In the genomic region with DNA sequence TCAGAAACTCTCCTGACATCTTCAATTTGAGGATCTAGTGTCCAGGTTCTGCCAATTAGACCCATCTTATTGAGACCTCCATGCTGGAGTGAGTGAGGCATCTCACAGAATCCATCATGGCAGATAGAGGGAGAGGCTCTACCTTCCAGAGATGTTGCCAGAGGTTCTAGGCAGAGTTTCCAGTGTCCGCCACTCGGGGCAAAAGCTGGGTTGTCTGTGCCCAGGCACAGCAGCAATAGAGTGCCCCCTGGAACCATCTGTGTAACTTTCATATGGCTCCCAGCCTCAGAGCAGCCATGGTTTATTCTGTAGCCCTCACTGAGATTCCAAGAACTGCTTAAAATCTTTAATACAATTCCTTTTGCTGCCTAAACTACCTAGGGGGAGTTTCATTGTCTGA, we compare ENCODE assay signal across 22 cellular contexts. TPM values are rescaled to one million over a fixed set of nuclear protein-coding genes. Genes with fewer than 3 reads are reported as not detected.
DNase-seq lines count a peak whose midpoint lies in the region; ATAC-seq, FAIRE-seq and TF ChIP-seq lines count a peak whose summit lies in the region.
"Had no signal": no experiment of that assay in that cellular context is flagged by ENCODE, and none has a peak within 500 bp of the region (broad histone marks: within the 10 kb centered on the region; RNA-seq: fewer than 3 reads in every experiment).

No MANE protein-coding gene starts in this region.

- ATAC-seq in HCT116 (peak; percentile 88), RWPE2 (ENCODE audit: low read depth) (peak; percentile 12; the same call in 1 of the 3 replicates), heart right ventricle (no peak)
- ATAC-seq: Right ventricle myocardium inferior had no signal

- no peaks in the 10 kb centered on the region for H3K9me3 Mint-ChIP-seq in activated T-cell treated with anti-CD3 and anti-CD28 coated beads, Interleukin-2, amount 50 U/mL, for 24 hours
- H3K9me3 Mint-ChIP-seq: CD4-positive, alpha-beta memory T cell; T-helper 1 cell treated with Interleukin-12 subunit alpha and Interleukin-12 subunit beta and Interleukin-4 antibody, amounts not matched to agents 30 μg/mL and 1 μg/mL, for 36 hours had no signal

- no peak for TF ChIP-seq RAD21 in HCT116 (IDR thresholded peaks at IDR 0.05; ENCODE audit: low read depth)
- peak in 1 of 2 experiments; percentile 10; a peak in 1 of 4 replicates for TF ChIP-seq RAD21 in H1 (IDR thresholded peaks at IDR 0.05 in 1 of 2, conservative IDR thresholded peaks at IDR 0.05 in 1 of 2; ENCODE audit: low read depth in 2 of 2, low read length in 2 of 2)

- DNase-seq in Daoy (ENCODE audit: low read depth) (peak; percentile 8), HCT116 (ENCODE audit: low read depth, low spot score) (no peak), RWPE2 (ENCODE audit: low spot score) (no peak), H1 (ENCODE audit: low read depth in 1 of 2, low spot score in 2 of 2) (no peak), dedifferentiated amniotic fluid mesenchymal stem cell (ENCODE audit: extremely low spot score) (no peak), NCI-H774 (lab: John Stamatoyannopoulos, UW) (no peak), heart right ventricle (no peak)
- DNase-seq in activated T-cell treated with anti-CD3 and anti-CD28 coated beads, Interleukin-2, amount 50 U/mL, for 24 hours, result no peak
- DNase-seq: Caco-2; CD4-positive, alpha-beta memory T cell; DMS153; GDM1; Kasumi-1; NCI-H1694 treated with DMSO at 0.1 percent for 48 hours; NCI-H2081 treated with DMSO at 0.1 percent for 48 hours; NCI-H446 treated with DMSO at 0.1 percent for 48 hours; NCI-H526 treated with DMSO at 0.1 percent for 48 hours; Peyer's patch had no signal

- H4K91ac ChIP-seq in H1 (replicated peaks; ENCODE audit: insufficient read length, low read length), result no peak overlapping the region

- WGBS in H1 (ENCODE audit: extremely low coverage in 1 of 2, insufficient coverage in 1 of 2, insufficient read length in 1 of 2, insufficient replicate concordance in 2 of 2, low coverage in 1 of 2, low lambda C conversion rate in 2 of 2, missing lambda C conversion rate in 1 of 2), 2 experiments, result 98% methylated on average over 2 of the region's 2 CpGs; no CpG with 5 or more reads in 1 of the 2 experiments
- WGBS in heart right ventricle, 2 donors, result 85 to 90% methylated on average over 2 of the region's 2 CpGs

- H3K27me3 Mint-ChIP-seq in activated T-cell treated with anti-CD3 and anti-CD28 coated beads, Interleukin-2, amount 50 U/mL, for 24 hours, result peaks cover 46% of the 10 kb centered on the region

- no peak overlapping the region for H4K8ac ChIP-seq in H1 (ENCODE audit: extremely low read depth, insufficient read depth, low read length)

- no peaks in the 10 kb centered on the region for H3K79me1 ChIP-seq in H1 (ENCODE audit: low read depth, low read length)

- H2BK15ac ChIP-seq in H1 (ENCODE audit: low read length), result no peak overlapping the region

- POLR2A ChIA-PET in HCT116 (lab: Charles Lee), result no interaction called here
- POLR2A ChIA-PET in H1 (lab: Charles Lee; ENCODE audit: partially characterized antibody), result no interaction called here

- no peak overlapping the region for H3K4me3 Mint-ChIP-seq in activated T-cell treated with anti-CD3 and anti-CD28 coated beads, Interleukin-2, amount 50 U/mL, for 24 hours
- H3K4me3 Mint-ChIP-seq: CD4-positive, alpha-beta memory T cell; T-helper 1 cell treated with Interleukin-12 subunit alpha and Interleukin-12 subunit beta and Interleukin-4 antibody, amounts not matched to agents 30 μg/mL and 1 μg/mL, for 36 hours had no signal

- H2BK120ac ChIP-seq in H1 (replicated peaks; ENCODE audit: low read depth, low read length), result no peak overlapping the region

- H3K18ac ChIP-seq in H1 (ENCODE audit: extremely low read depth, low read length), result no peak overlapping the region

- no peaks in the 10 kb centered on the region for H3K23me2 ChIP-seq in H1 (ENCODE audit: low read depth, low read length)

- H3K9ac ChIP-seq in HCT116 (ENCODE audit: low read length) (no peak overlapping the region), H1 (replicated peaks in 1 of 4; ENCODE audit: extremely low read depth in 1 of 4, low read depth in 3 of 4, low read length in 3 of 4) (no peak overlapping the region)
- H3K9ac ChIP-seq: BLaER1 had no signal

- H2AK5ac ChIP-seq in H1 (ENCODE audit: low read depth, low read length), result no peak overlapping the region

- H3K9me3 ChIP-seq in HCT116 (ENCODE audit: control insufficient read depth in 1 of 2, insufficient read depth in 1 of 2, low read depth in 1 of 2, low read length in 2 of 2) (no peaks in the 10 kb centered on the region), RWPE2 (ENCODE audit: severe bottlenecking) (no peaks in the 10 kb centered on the region), H1 (ENCODE audit: insufficient read depth in 2 of 2, low read depth in 1 of 2, low read length in 1 of 2) (no peaks in the 10 kb centered on the region), heart right ventricle (no peaks in the 10 kb centered on the region)
- H3K9me3 ChIP-seq: BLaER1, Caco-2, HAP-1, Peyer's patch had no signal

- H3K36me3 Mint-ChIP-seq in activated T-cell treated with anti-CD3 and anti-CD28 coated beads, Interleukin-2, amount 50 U/mL, for 24 hours (ENCODE audit: low read depth), result no peaks in the 10 kb centered on the region
- H3K36me3 Mint-ChIP-seq: CD4-positive, alpha-beta memory T cell had no signal

- FAIRE-seq in H1 (lab: Jason Lieb, UNC), result no peak

- TF ChIP-seq CTCF in HCT116 (IDR thresholded peaks at IDR 0.05 in 2 of 3, conservative IDR thresholded peaks at IDR 0.05 in 1 of 3; ENCODE audit: borderline replicate concordance in 1 of 3, insufficient read depth in 1 of 3, low read depth in 2 of 3, low read length in 2 of 3) (peak; percentile 13 to 28 (median 25); a peak in 4 of 6 replicates), RWPE2 (IDR thresholded peaks at IDR 0.05; ENCODE audit: poor library complexity, severe bottlenecking) (no peak), H1 (IDR thresholded peaks at IDR 0.05; ENCODE audit: control extremely low read depth in 1 of 3, insufficient read depth in 1 of 3, low read depth in 1 of 3, low read length in 3 of 3) (peak in 2 of 3 experiments; percentile 30 to 47; a peak in 3 of 4 replicates), heart right ventricle (IDR thresholded peaks at IDR 0.05) (no peak)

- H2BK5ac ChIP-seq in H1 (ENCODE audit: low read depth, low read length), result no peak overlapping the region

- H4K20me1 ChIP-seq in HCT116 (ENCODE audit: insufficient read depth) (no peaks in the 10 kb centered on the region), H1 (replicated peaks in 1 of 2; ENCODE audit: control insufficient read depth in 1 of 2, insufficient read depth in 2 of 2, low read length in 2 of 2) (no peaks in the 10 kb centered on the region)
- H4K20me1 ChIP-seq: BLaER1 had no signal

- H3K4me1 ChIP-seq in HCT116 (ENCODE audit: control insufficient read depth in 1 of 2, insufficient read depth in 2 of 2, low read length in 2 of 2) (peaks cover 0 to 3% of the 10 kb centered on the region in 2 experiments; a peak in 1 of 4 replicates), RWPE2 (ENCODE audit: insufficient read depth, poor library complexity, severe bottlenecking) (no peaks in the 10 kb centered on the region), H1 (replicated peaks in 1 of 4; ENCODE audit: control insufficient read depth in 3 of 4, insufficient read depth in 4 of 4, low read length in 3 of 4) (peaks cover 0 to 3% (median 0%) of the 10 kb centered on the region in 4 experiments; a peak in 1 of 7 replicates), heart right ventricle (peaks cover 0 to 9% (median 0%) of the 10 kb centered on the region in 9 donors)
- H3K4me1 ChIP-seq: BLaER1, Caco-2, Peyer's patch had no signal

- no peaks in the 10 kb centered on the region for H3K4me1 Mint-ChIP-seq in activated T-cell treated with anti-CD3 and anti-CD28 coated beads, Interleukin-2, amount 50 U/mL, for 24 hours (ENCODE audit: low read depth)
- H3K4me1 Mint-ChIP-seq: CD4-positive, alpha-beta memory T cell had no signal

- no peak overlapping the region for H3K4me2 ChIP-seq in HCT116 (ENCODE audit: low read length)
- H3K4me2 ChIP-seq in H1 (ENCODE audit: insufficient read depth in 1 of 2, low read depth in 2 of 2, low read length in 2 of 2), result no peak overlapping the region
- H3K4me2 ChIP-seq: BLaER1 had no signal

- H2BK20ac ChIP-seq in H1 (ENCODE audit: low read length), result no peak overlapping the region

- peak overlapping the region; percentile 55 for H2AFZ ChIP-seq in HCT116 (ENCODE audit: low read depth, low read length, poor library complexity, severe bottlenecking)
- no peak overlapping the region for H2AFZ ChIP-seq in H1 (ENCODE audit: low read length)

- TF ChIP-seq EP300 in H1 (IDR thresholded peaks at IDR 0.05; ENCODE audit: borderline replicate concordance in 1 of 2, low read depth in 2 of 2, low read length in 2 of 2), result no peak

- H3K9me2 ChIP-seq in HCT116 (ENCODE audit: insufficient read depth), result no peaks in the 10 kb centered on the region

- H3K27ac Mint-ChIP-seq in activated T-cell treated with anti-CD3 and anti-CD28 coated beads, Interleukin-2, amount 50 U/mL, for 24 hours, result no peak overlapping the region
- H3K27ac Mint-ChIP-seq: CD4-positive, alpha-beta memory T cell; T-helper 1 cell treated with Interleukin-12 subunit alpha and Interleukin-12 subunit beta and Interleukin-4 antibody, amounts not matched to agents 30 μg/mL and 1 μg/mL, for 36 hours had no signal

- no peak overlapping the region for H4K5ac ChIP-seq in H1 (ENCODE audit: insufficient read length, low read depth, low read length)

- TF ChIP-seq POLR2A in HCT116 (IDR thresholded peaks at IDR 0.05; ENCODE audit: borderline replicate concordance, extremely low read depth, insufficient read depth, insufficient read length), result no peak
- TF ChIP-seq POLR2A in H1 (IDR thresholded peaks at IDR 0.05; ENCODE audit: control extremely low read depth in 1 of 2, low read depth in 2 of 2, low read length in 2 of 2), result no peak

- no peak overlapping the region for H3K4ac ChIP-seq in H1 (replicated peaks; ENCODE audit: insufficient read length, low read depth, low read length)

- H3K36me3 ChIP-seq in HCT116 (ENCODE audit: control insufficient read depth in 1 of 2, insufficient read depth in 2 of 2, low read length in 2 of 2), result no peaks in the 10 kb centered on the region
- H3K36me3 ChIP-seq in RWPE2 (ENCODE audit: low read depth), result no peaks in the 10 kb centered on the region
- no peaks in the 10 kb centered on the region for H3K36me3 ChIP-seq in H1 (ENCODE audit: control insufficient read depth in 2 of 4, insufficient read depth in 4 of 4, low read length in 3 of 4)
- no peaks in the 10 kb centered on the region for H3K36me3 ChIP-seq in heart right ventricle
- H3K36me3 ChIP-seq: BLaER1, HAP-1, Peyer's patch had no signal

- H3K27ac ChIP-seq in HCT116 (ENCODE audit: low read depth, low read length) (no peak overlapping the region), RWPE2 (ENCODE audit: poor library complexity, severe bottlenecking) (no peak overlapping the region), H1 (ENCODE audit: low read depth, low read length) (no peak overlapping the region), heart right ventricle (no peak overlapping the region)
- H3K27ac ChIP-seq: BLaER1, Peyer's patch had no signal

- no peak overlapping the region for H3K23ac ChIP-seq in H1 (ENCODE audit: insufficient read length)

- H3K56ac ChIP-seq in H1 (replicated peaks; ENCODE audit: insufficient read length, low read depth, low read length), result no peak overlapping the region

- CTCF ChIA-PET in HCT116 (lab: Charles Lee) (interaction anchor here (2.1 kb wide), 1 partner anchor 261 kb away, joined by 9 read pairs; no protein-coding TSS in a partner anchor), H1 (lab: Charles Lee; ENCODE audit: partially characterized antibody) (interaction anchor here (1.2 to 8.9 kb wide), 4 partner anchors 74 to 275 kb away, joined by 3 to 138 read pairs (median 3); no protein-coding TSS in a partner anchor)

- H3K27me3 ChIP-seq in HCT116 (ENCODE audit: insufficient read depth, low read length) (no peaks in the 10 kb centered on the region), RWPE2 (ENCODE audit: insufficient read depth, poor library complexity, severe bottlenecking) (no peaks in the 10 kb centered on the region), H1 (replicated peaks in 1 of 4; ENCODE audit: control insufficient read depth in 3 of 4, extremely low read depth in 1 of 4, insufficient read depth in 3 of 4, low read length in 3 of 4) (no peaks in the 10 kb centered on the region), heart right ventricle (no peaks in the 10 kb centered on the region)
- H3K27me3 ChIP-seq: BLaER1, Peyer's patch had no signal

- intact Hi-C loops in HCT116 (cut with micrococcal nuclease) (loop anchor here (5.0 kb wide), 1 partner anchor 64 kb away; no protein-coding TSS in a partner anchor), heart right ventricle (cut with DNase I) (loop anchor here in 6 of 10 donors (5.0 to 10.0 kb wide), 5 partner anchors 62 to 532 kb away; partner anchors contain the start of genes AP3S1 (in 1 of the 6) and ATG12 (in 1 of the 6))

- no peak overlapping the region for H3K14ac ChIP-seq in H1 (ENCODE audit: insufficient read length)

- BruUV-seq in HCT116 (replicated peaks; lab: Mats Ljungman, UMichigan), result no TSS peak

- H3K4me3 ChIP-seq in HCT116 (replicated peaks in 1 of 2; ENCODE audit: low read depth in 1 of 2, low read length in 2 of 2) (no peak overlapping the region), RWPE2 (ENCODE audit: severe bottlenecking) (no peak overlapping the region), H1 (ENCODE audit: extremely low read depth in 1 of 4, insufficient read depth in 2 of 4, low read depth in 3 of 4, low read length in 4 of 4) (no peak overlapping the region), heart right ventricle (no peak overlapping the region)
- H3K4me3 ChIP-seq: BLaER1, HAP-1, Peyer's patch had no signal

- H3K79me2 ChIP-seq in HCT116 (ENCODE audit: insufficient read depth, low read length) (no peaks in the 10 kb centered on the region), H1 (ENCODE audit: control insufficient read depth in 1 of 2, insufficient read depth in 2 of 2, low read length in 2 of 2) (no peaks in the 10 kb centered on the region)

- H2BK12ac ChIP-seq in H1 (ENCODE audit: low read depth, low read length), result no peak overlapping the region

- RAD21 ChIA-PET in HCT116 (lab: Charles Lee; ENCODE audit: low non-redundant PET in 1 of 2, low total read pairs in 2 of 2, uncharacterized antibody in 2 of 2, unreplicated experiment in 2 of 2), result no interaction called here

RNA-seq across cellular contexts. Expression of gene CCDC112, which starts 16.6 kb away (rescaled TPM):
- total RNA-seq in Daoy (2014; rRNA removed; shearing (Covaris generic)), result 9.7 and 12.6 TPM in 2 replicates
- total RNA-seq in HCT116 (2021; ENCODE audit: unreplicated experiment) (13.7 TPM), heart right ventricle (1 to 10 TPM; 3.3 to 7.5 (median 4.8) TPM)
- polyA plus RNA-seq in HCT116 (2012), result 3.7 and 5.6 TPM in 2 replicates
- total RNA-seq in H1 (2021; fragmentation: NEBNext Ultra II Directional; extraction: Animal tissue kit (Norgen Biotek cat#: 25700)), result 13.2 and 15.6 TPM in 2 replicates
- polyA plus RNA-seq in H1 (2011; rRNA removed) (3.3 and 3.7 TPM in 2 replicates), heart right ventricle (10 to 100 TPM in 1 of 2 donors, 1 to 10 TPM in 1; 3.0 to 10.8 TPM)
- 5.2 TPM for polyA plus RNA-seq in H1 (2011; cell fraction: cytosol; rRNA removed)
- polyA plus RNA-seq in H1 (2011; cell fraction: nucleus; rRNA removed), result 1.5 TPM
- 4.5 to 13.6 TPM (median 5.8 TPM) in 4 replicates for polyA plus RNA-seq in H1 (2012, experiment 1 of 2)
- polyA plus RNA-seq in H1 (2012, experiment 2 of 2), result 1.2 TPM
- polyA plus RNA-seq in H1 (2013, experiment 1 of 2), result 54.4 TPM
- polyA plus RNA-seq in H1 (2013, experiment 2 of 2), result 49.7 TPM
- polyA minus RNA-seq in H1 (2011; rRNA and poly(A)+ RNA removed), result 0.66 and 1.1 TPM in 2 replicates
- polyA minus RNA-seq in H1 (2011; cell fraction: cytosol; rRNA and poly(A)+ RNA removed), result 2.9 TPM
- polyA minus RNA-seq in H1 (2011; cell fraction: nucleus; rRNA and poly(A)+ RNA removed), result 8.0 TPM

RNA-seq across cellular contexts. Expression of gene PGGT1B, which starts 50.4 kb away (rescaled TPM):
- total RNA-seq in Daoy (2014; rRNA removed; shearing (Covaris generic)), result 12.0 and 20.6 TPM in 2 replicates
- total RNA-seq in HCT116 (2021; ENCODE audit: unreplicated experiment), result 45.8 TPM
- polyA plus RNA-seq in HCT116 (2012), result 10.0 and 14.8 TPM in 2 replicates
- total RNA-seq in H1 (2021; fragmentation: NEBNext Ultra II Directional; extraction: Animal tissue kit (Norgen Biotek cat#: 25700)), result 43.1 and 43.3 TPM in 2 replicates
- polyA plus RNA-seq in H1 (2011; rRNA removed), result 1.9 and 2.3 TPM in 2 replicates
- polyA plus RNA-seq in H1 (2011; cell fraction: cytosol; rRNA removed), result 1.2 TPM
- polyA plus RNA-seq in H1 (2011; cell fraction: nucleus; rRNA removed), result 2.8 TPM
- 15.2 to 28.7 TPM (median 18.3 TPM) in 4 replicates for polyA plus RNA-seq in H1 (2012, experiment 1 of 2)
- 1.0 TPM for polyA plus RNA-seq in H1 (2012, experiment 2 of 2)
- 7.3 TPM for polyA plus RNA-seq in H1 (2013, experiment 1 of 2)
- polyA plus RNA-seq in H1 (2013, experiment 2 of 2), result 7.5 TPM
- polyA minus RNA-seq in H1 (2011; rRNA and poly(A)+ RNA removed), result 17.0 TPM in 2 replicates
- polyA minus RNA-seq in H1 (2011; cell fraction: cytosol; rRNA and poly(A)+ RNA removed), result 7.4 TPM
- polyA minus RNA-seq in H1 (2011; cell fraction: nucleus; rRNA and poly(A)+ RNA removed), result 31.3 TPM
- 10 to 100 TPM; 21.1 to 31.7 (median 28.7) TPM for total RNA-seq in heart right ventricle
- polyA plus RNA-seq in heart right ventricle, result 1 to 10 TPM; 2.0 to 2.8 TPM

Comparison
In these comparisons a context has a peak if more than half of its experiments do, and no peak if none do; other contexts are left out.
1. ATAC-seq: peak in HCT116 (single experiment) and RWPE2 (single experiment); none in heart right ventricle (0 of 8).
2. CTCF ChIP-seq: peak in HCT116 (3 of 3) and H1 (2 of 3); none in RWPE2 (single experiment) and heart right ventricle (0 of 9).